15 cellular contexts compared by ENCODE assay signal in the genomic region with DNA sequence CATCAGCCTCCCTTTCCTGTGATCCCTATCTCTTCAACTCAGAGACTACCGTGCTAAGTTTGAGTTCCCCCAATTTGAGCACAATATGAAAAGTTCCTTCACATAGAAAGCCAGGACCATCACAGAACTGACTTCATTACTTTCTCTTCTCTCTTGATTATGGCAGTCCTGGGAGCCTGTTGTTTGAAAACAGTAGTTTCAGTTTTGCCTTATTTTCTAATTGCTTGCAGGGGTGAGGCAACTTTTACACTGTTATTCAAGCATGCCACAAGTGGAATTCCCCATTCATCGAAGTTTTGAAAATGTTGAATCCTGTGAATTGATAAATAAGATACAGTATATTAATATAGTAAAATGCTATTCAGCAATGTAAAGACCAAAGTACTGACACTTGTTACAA.
DNase-seq lines count a peak whose midpoint lies in the region; ATAC-seq and TF ChIP-seq lines count a peak whose summit lies in the region.
"Had no signal": no experiment of that assay in that cellular context is flagged by ENCODE, and none has a peak within 500 bp of the region (broad histone marks: within the 10 kb centered on the region; RNA-seq: fewer than 3 reads in every experiment).

No MANE protein-coding gene starts in this region.

- CTCF ChIA-PET in activated CD4-positive, alpha-beta memory T cell treated with anti-CD3 and anti-CD28 coated beads for 36 hours (lab: Charles Lee) = no interaction called here

- peak overlapping the region; percentile 30 for H3K4me3 Mint-ChIP-seq in memory B cell
- H3K4me3 Mint-ChIP-seq in HFFc6 = no peak overlapping the region
- no peak overlapping the region for H3K4me3 Mint-ChIP-seq in activated CD4-positive, alpha-beta memory T cell treated with anti-CD3 and anti-CD28 coated beads for 36 hours
- H3K4me3 Mint-ChIP-seq: activated naive CD4-positive, alpha-beta T cell treated with anti-CD3 and anti-CD28 coated beads for 36 hours; endodermal cell; nephron had no signal

- intact Hi-C loops in activated CD4-positive, alpha-beta memory T cell treated with anti-CD3 and anti-CD28 coated beads for 36 hours (cut with micrococcal nuclease) = no loop called here

- H3K4me1 Mint-ChIP-seq in memory B cell (peaks cover 10% of the 10 kb centered on the region), HFFc6 (ENCODE audit: low read depth) (peaks cover 14% of the 10 kb centered on the region)
- H3K4me1 Mint-ChIP-seq in activated CD4-positive, alpha-beta memory T cell treated with anti-CD3 and anti-CD28 coated beads for 36 hours (ENCODE audit: low read depth) = no peaks in the 10 kb centered on the region
- H3K4me1 Mint-ChIP-seq: endodermal cell had no signal

- TF ChIP-seq CTCF in HFFc6 (IDR thresholded peaks at IDR 0.05) = no peak

- H3K27ac Mint-ChIP-seq in memory B cell = peak overlapping the region; percentile 80
- H3K27ac Mint-ChIP-seq in HFFc6 = no peak overlapping the region
- H3K27ac Mint-ChIP-seq in activated CD4-positive, alpha-beta memory T cell treated with anti-CD3 and anti-CD28 coated beads for 36 hours = no peak overlapping the region
- H3K27ac Mint-ChIP-seq: activated naive CD4-positive, alpha-beta T cell treated with anti-CD3 and anti-CD28 coated beads for 36 hours; endodermal cell; nephron had no signal

- POLR2A ChIA-PET in activated CD4-positive, alpha-beta memory T cell treated with anti-CD3 and anti-CD28 coated beads for 36 hours (lab: Charles Lee) = no interaction called here

- ATAC-seq in GM18511 (IDR thresholded peaks at IDR 0.05; ENCODE audit: unreplicated experiment) (peak; percentile 83), GM21381 (IDR thresholded peaks at IDR 0.05; ENCODE audit: unreplicated experiment) (peak; percentile 62), HG02973 (IDR thresholded peaks at IDR 0.05; ENCODE audit: unreplicated experiment) (peak; percentile 72), memory B cell (ENCODE audit: low read depth) (peak; percentile 74)

- DNase-seq in memory B cell (ENCODE audit: low spot score in 2 of 2) = no peak
- no peak for DNase-seq in HFFc6
- no peak for DNase-seq in activated CD4-positive, alpha-beta memory T cell treated with anti-CD3 and anti-CD28 coated beads for 36 hours
- DNase-seq in NCI-H345 treated with DMSO at 0.1 percent for 48 hours (lab: John Stamatoyannopoulos, UW; ENCODE audit: unreplicated experiment) = no peak
- DNase-seq: activated naive CD4-positive, alpha-beta T cell treated with anti-CD3 and anti-CD28 coated beads for 36 hours; endodermal cell; hippocampal formation; kidney; NCI-H1436; RPMI8226; stimulated activated CD4-positive, alpha-beta T cell treated with anti-CD3 and anti-CD28 coated beads, Interleukin-4, amount 100 ng/mL, for 24 hours had no signal

- H3K36me3 Mint-ChIP-seq in memory B cell (peaks cover 3% of the 10 kb centered on the region), HFFc6 (ENCODE audit: low read depth) (peaks cover 23% of the 10 kb centered on the region)
- no peaks in the 10 kb centered on the region for H3K36me3 Mint-ChIP-seq in activated CD4-positive, alpha-beta memory T cell treated with anti-CD3 and anti-CD28 coated beads for 36 hours

- H3K9me3 Mint-ChIP-seq in memory B cell (peaks cover 4% of the 10 kb centered on the region), HFFc6 (peaks cover 19% of the 10 kb centered on the region)
- H3K9me3 Mint-ChIP-seq in activated CD4-positive, alpha-beta memory T cell treated with anti-CD3 and anti-CD28 coated beads for 36 hours = no peaks in the 10 kb centered on the region

- H3K27me3 Mint-ChIP-seq in memory B cell = no peaks in the 10 kb centered on the region
- H3K27me3 Mint-ChIP-seq in HFFc6 (ENCODE audit: insufficient read depth) = peaks cover 2% of the 10 kb centered on the region; the same call in 1 of the 2 replicates
- peaks cover 2% of the 10 kb centered on the region for H3K27me3 Mint-ChIP-seq in activated CD4-positive, alpha-beta memory T cell treated with anti-CD3 and anti-CD28 coated beads for 36 hours
